8 cellular contexts compared by ENCODE assay signal in genomic region chr11:67648140-67648795, GRCh38. TPM values are rescaled to one million over a fixed set of nuclear protein-coding genes. Genes with fewer than 3 reads are reported as not detected.
DNase-seq lines count a peak whose midpoint lies in the region; ATAC-seq lines count a peak whose summit lies in the region.

No MANE protein-coding gene starts in this region.

- no peaks in the 10 kb centered on the region for H4K20me1 ChIP-seq in BLaER1

- H3K4me2 ChIP-seq in BLaER1 = peak overlapping the region; percentile 93

- H3K36me3 ChIP-seq in BLaER1 = no peaks in the 10 kb centered on the region

- H3K27ac ChIP-seq in BLaER1 = peak overlapping the region; percentile 85

- H3K9me3 ChIP-seq in BLaER1 = peaks cover 10% of the 10 kb centered on the region; the same call in 1 of the 2 replicates

- H3K9ac ChIP-seq in BLaER1 = peak overlapping the region; percentile 56; the same call in 1 of the 2 replicates

- peak; percentile 35 for DNase-seq in M059J (ENCODE audit: low read depth)
- peak; percentile 34 to 40 for DNase-seq in activated CD4-positive, alpha-beta T cell treated with anti-CD3 and anti-CD28 coated beads for 4 hours
- DNase-seq in islet precursor cell = peak; percentile 60
- DNase-seq in cortex of kidney (lab: John Stamatoyannopoulos, UW) = no peak
- no peak for DNase-seq in left ventricle myocardium superior

- ATAC-seq in GM18907 (IDR thresholded peaks at IDR 0.05; ENCODE audit: unreplicated experiment) (peak; percentile 62), HG02970 (IDR thresholded peaks at IDR 0.05; ENCODE audit: low FRiP score, unreplicated experiment) (no peak), left ventricle myocardium superior (no peak)

- no peaks in the 10 kb centered on the region for H3K27me3 ChIP-seq in BLaER1

- intact Hi-C loops in left ventricle myocardium superior (cut with micrococcal nuclease) = no loop called here

- H3K4me3 ChIP-seq in BLaER1 = no peak overlapping the region

- H3K4me1 ChIP-seq in BLaER1 = peaks cover 77% of the 10 kb centered on the region

RNA-seq across cellular contexts. Expression of gene ACY3, which starts 2.3 kb away (rescaled TPM):
- 0.91 TPM in 2 replicates for total RNA-seq in M059J (2014; rRNA removed; shearing (Covaris generic))
- total RNA-seq in left ventricle myocardium superior = not detected

RNA-seq across cellular contexts. Expression of gene TBX10, which starts 8.7 kb away (rescaled TPM):
- not detected in 2 replicates for total RNA-seq in M059J (2014; rRNA removed; shearing (Covaris generic))
- total RNA-seq in left ventricle myocardium superior = 0.37 TPM

RNA-seq across cellular contexts. Expression of gene NUDT8, which starts 18.5 kb away (rescaled TPM):
- total RNA-seq in M059J (2014; rRNA removed; shearing (Covaris generic)) = 2.6 and 5.7 TPM in 2 replicates
- total RNA-seq in left ventricle myocardium superior = 106 TPM

RNA-seq across cellular contexts. Expression of gene ALDH3B2, which starts 26.2 kb away (rescaled TPM):
- total RNA-seq in M059J (2014; rRNA removed; shearing (Covaris generic)) = not detected in 2 replicates
- not detected for total RNA-seq in left ventricle myocardium superior

RNA-seq across cellular contexts. Expression of gene NDUFV1, which starts 41.5 kb away (rescaled TPM):
- total RNA-seq in M059J (2014; rRNA removed; shearing (Covaris generic)) = 118 and 153 TPM in 2 replicates
- total RNA-seq in left ventricle myocardium superior = 768 TPM

Comparison
In these comparisons a context has a peak if more than half of its experiments do, and no peak if none do; other contexts are left out.
1. DNase-seq: peak in M059J (single experiment), activated CD4-positive, alpha-beta T cell treated with anti-CD3 and anti-CD28 coated beads for 4 hours (2 of 2) and islet precursor cell (single experiment); none in cortex of kidney (single experiment) and left ventricle myocardium superior (single experiment).
2. RNA of gene NUDT8, which starts 18.5 kb away (total RNA-seq): 106 TPM in left ventricle myocardium superior (single experiment); 2.6 to 5.7 TPM in M059J; every median in the first group is over 10 times any median in the second.